ENCODE assay signal across 1 cellular context in the genomic region with DNA sequence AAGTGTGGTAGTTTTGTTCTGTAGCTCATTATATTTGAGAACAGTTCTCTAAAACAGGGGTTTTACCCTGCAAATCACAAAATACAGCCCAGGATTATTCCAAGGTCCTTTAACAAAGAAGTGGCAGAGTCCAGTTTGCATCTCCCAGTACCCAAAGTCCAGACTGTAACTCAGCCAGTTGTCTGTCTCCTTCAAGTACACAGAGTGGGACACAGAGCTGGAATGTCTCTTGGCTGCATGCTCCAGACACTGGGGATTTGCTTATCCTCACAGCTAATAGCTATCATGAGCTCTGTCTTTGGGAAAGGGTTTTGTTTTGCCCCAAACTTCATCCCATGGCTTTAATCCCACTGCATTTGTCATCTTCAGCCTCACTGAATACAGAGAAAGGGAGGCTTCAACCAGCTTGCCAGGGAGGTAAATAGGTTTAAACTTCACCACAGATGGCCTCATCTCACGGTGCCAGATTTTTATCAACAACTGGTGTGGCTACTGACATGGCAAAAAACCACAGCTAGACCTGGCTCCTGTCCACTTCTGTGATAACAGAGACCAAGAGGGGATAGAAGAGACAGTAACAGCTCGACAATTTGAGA.
TF ChIP-seq lines count a peak whose summit lies in the region.

No MANE protein-coding gene starts in this region.

TF ChIP-seq in HepG2, 621 proteins besides CTCF, POLR2A, EP300 and RAD21 (continued from another document):
- TF ChIP-seq TEF (CRISPR knock-in tag; IDR thresholded peaks at IDR 0.05), result no peak
- TF ChIP-seq ZNF724P (CRISPR knock-in tag; IDR thresholded peaks at IDR 0.05; ENCODE audit: borderline replicate concordance), result no peak
- TF ChIP-seq TBX2 (CRISPR knock-in tag; IDR thresholded peaks at IDR 0.05; ENCODE audit: borderline replicate concordance), result no peak
- TF ChIP-seq ERF (CRISPR knock-in tag; IDR thresholded peaks at IDR 0.05), result no peak
- no peak for TF ChIP-seq NR1H2 (CRISPR knock-in tag; IDR thresholded peaks at IDR 0.05; ENCODE audit: borderline replicate concordance, low read depth)
- TF ChIP-seq, protein P1, sequence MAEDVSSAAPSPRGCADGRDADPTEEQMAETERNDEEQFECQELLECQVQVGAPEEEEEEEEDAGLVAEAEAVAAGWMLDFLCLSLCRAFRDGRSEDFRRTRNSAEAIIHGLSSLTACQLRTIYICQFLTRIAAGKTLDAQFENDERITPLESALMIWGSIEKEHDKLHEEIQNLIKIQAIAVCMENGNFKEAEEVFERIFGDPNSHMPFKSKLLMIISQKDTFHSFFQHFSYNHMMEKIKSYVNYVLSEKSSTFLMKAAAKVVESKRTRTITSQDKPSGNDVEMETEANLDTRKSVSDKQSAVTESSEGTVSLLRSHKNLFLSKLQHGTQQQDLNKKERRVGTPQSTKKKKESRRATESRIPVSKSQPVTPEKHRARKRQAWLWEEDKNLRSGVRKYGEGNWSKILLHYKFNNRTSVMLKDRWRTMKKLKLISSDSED (CRISPR knock-in tag; IDR thresholded peaks at IDR 0.05), result no peak
